Comparison of ENCODE assay signal across 14 cellular contexts in genomic region chr2:43467889-43468288, GRCh38.
DNase-seq lines count a peak whose midpoint lies in the region; ATAC-seq and TF ChIP-seq lines count a peak whose summit lies in the region.
"Had no signal": no experiment of that assay in that cellular context is flagged by ENCODE, and none has a peak within 500 bp of the region (broad histone marks: within the 10 kb centered on the region; RNA-seq: fewer than 3 reads in every experiment).

No MANE protein-coding gene starts in this region.

- WGBS in suprapubic skin, result 48% methylated on average over 3 of the region's 3 CpGs

- TF ChIP-seq POLR2A in suprapubic skin (IDR thresholded peaks at IDR 0.05), result no peak

- H3K4me3 ChIP-seq in foreskin fibroblast (ENCODE audit: low read depth in 1 of 2, low read length in 2 of 2) (no peak overlapping the region), suprapubic skin (no peak overlapping the region), left ventricle myocardium inferior (no peak overlapping the region)

- intact Hi-C loops in left ventricle myocardium inferior (cut with micrococcal nuclease), result no loop called here

- TF ChIP-seq CTCF in foreskin fibroblast (IDR thresholded peaks at IDR 0.05; ENCODE audit: low read depth, low read length) (no peak), suprapubic skin (IDR thresholded peaks at IDR 0.05) (no peak), left ventricle myocardium inferior (IDR thresholded peaks at IDR 0.05; ENCODE audit: borderline replicate concordance) (no peak)

- no peaks in the 10 kb centered on the region for H3K9me3 ChIP-seq in suprapubic skin
- H3K9me3 ChIP-seq in left ventricle myocardium inferior (replicated peaks), result no peaks in the 10 kb centered on the region

- no peaks in the 10 kb centered on the region for H3K27me3 ChIP-seq in suprapubic skin
- no peaks in the 10 kb centered on the region for H3K27me3 ChIP-seq in left ventricle myocardium inferior (ENCODE audit: low read depth)

- no peak for TF ChIP-seq EP300 in suprapubic skin (IDR thresholded peaks at IDR 0.05)

- H3K4me1 ChIP-seq in suprapubic skin (peaks cover 33% of the 10 kb centered on the region), left ventricle myocardium inferior (peaks cover 9% of the 10 kb centered on the region)

- H3K27ac ChIP-seq in suprapubic skin (peak overlapping the region; percentile 58), left ventricle myocardium inferior (replicated peaks) (no peak overlapping the region)

- peak; percentile 54 for DNase-seq in GM04503 (ENCODE audit: low read depth)
- DNase-seq in astrocyte of the hippocampus (ENCODE audit: low read depth, low spot score), result peak; percentile 71
- DNase-seq in foreskin fibroblast, result peak; percentile 54 to 78
- DNase-seq in suprapubic skin (ENCODE audit: low spot score in 2 of 2), result no peak
- no peak for DNase-seq in left ventricle myocardium inferior
- DNase-seq in NCI-H1930 (lab: John Stamatoyannopoulos, UW), result no peak
- no peak for DNase-seq in activated naive CD4-positive, alpha-beta T cell treated with Interleukin-2 at 50 U/mL for 16 hours
- DNase-seq: activated effector memory CD4-positive, alpha-beta T cell treated with Interleukin-2 at 50 U/mL for 16 hours; CD4-positive, CD25-positive, alpha-beta regulatory T cell; cerebellar nuclear complex; stimulated activated CD4-positive, alpha-beta T cell treated with anti-CD3 and anti-CD28 coated beads, Interleukin-1b, Interleukin-23, amount 100 ng/mL, for 48 hours; T-helper 17 cell had no signal

- no peak for ATAC-seq in GM21723 (IDR thresholded peaks at IDR 0.05; ENCODE audit: unreplicated experiment)
- ATAC-seq: stimulated activated effector memory CD8-positive, alpha-beta T cell treated with anti-CD3 and anti-CD28 coated beads, Interleukin-12 subunit alpha, Interleukin-12 subunit beta, amount 100 ng/mL, for 72 hours; T-helper 17 cell had no signal

- no peaks in the 10 kb centered on the region for H3K36me3 ChIP-seq in suprapubic skin
- H3K36me3 ChIP-seq in left ventricle myocardium inferior, result no peaks in the 10 kb centered on the region

Comparison
In these comparisons a context has a peak if more than half of its experiments do, and no peak if none do; other contexts are left out.
1. DNase-seq: peak in GM04503 (single experiment), astrocyte of the hippocampus (single experiment) and foreskin fibroblast (2 of 2); none in suprapubic skin (0 of 2), left ventricle myocardium inferior (single experiment), NCI-H1930 (0 of 2) and activated naive CD4-positive, alpha-beta T cell treated with Interleukin-2 at 50 U/mL for 16 hours (single experiment).